ENCODE assay signal across 8 cellular contexts in the genomic region with DNA sequence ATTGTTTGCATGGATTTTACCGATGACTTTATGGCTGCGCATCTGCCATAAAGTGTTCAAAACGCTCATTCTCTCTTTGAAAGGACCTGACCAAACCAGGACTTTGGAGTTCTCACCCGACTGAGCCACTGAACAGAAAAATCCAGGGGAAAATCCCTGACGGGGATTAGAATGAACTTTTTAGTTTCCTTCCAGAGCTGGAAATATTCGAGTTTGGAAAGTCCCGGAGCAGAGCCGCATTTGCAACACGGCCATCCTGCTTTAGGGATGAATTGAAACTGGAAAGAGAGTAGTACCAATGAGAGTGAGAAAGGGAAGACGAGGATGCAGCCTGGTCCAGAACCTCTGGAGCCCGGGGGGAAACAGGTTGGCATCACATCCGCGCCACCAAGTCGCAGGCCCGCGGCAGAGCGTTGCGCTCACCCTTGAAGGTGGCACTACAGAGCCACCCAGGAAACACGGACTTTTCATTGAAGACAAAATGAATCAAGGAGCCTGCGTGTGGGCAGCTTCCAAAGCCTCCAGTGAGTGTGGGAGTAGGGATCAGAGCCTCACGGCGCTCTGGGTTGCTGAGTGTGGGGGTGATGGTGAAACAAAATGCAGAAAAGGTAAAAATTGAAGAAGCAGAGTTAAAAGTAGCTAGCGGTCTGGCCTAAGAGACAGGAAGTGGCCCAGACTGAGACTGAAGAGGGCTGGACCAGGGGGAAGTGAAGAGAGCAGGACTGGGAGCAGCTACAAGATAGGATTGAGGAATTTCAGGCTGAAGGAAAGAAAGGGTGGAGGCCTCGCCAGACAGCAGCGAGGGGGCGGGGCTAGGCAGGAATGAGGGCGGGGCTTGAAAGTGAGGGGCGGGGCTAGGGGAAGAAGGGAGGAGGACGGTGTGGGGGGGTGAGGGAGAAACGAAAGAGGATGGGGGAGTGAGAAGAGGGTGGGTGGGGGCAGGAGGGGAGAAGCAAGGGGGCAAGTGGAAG. TPM values are rescaled to one million over a fixed set of nuclear protein-coding genes. Genes with fewer than 3 reads are reported as not detected.
DNase-seq lines count a peak whose midpoint lies in the region; ATAC-seq and TF ChIP-seq lines count a peak whose summit lies in the region.

No MANE protein-coding gene starts in this region.

- DNase-seq in GM12864 (ENCODE audit: low read depth) (no peak), RKO (ENCODE audit: low spot score) (peak; percentile 85), foreskin keratinocyte (peak in 1 of 2 donors; percentile 70), NCI-H69 (lab: John Stamatoyannopoulos, UW) (no peak)
- DNase-seq in activated naive CD4-positive, alpha-beta T cell treated with Interleukin-2 at 50 U/mL for 16 hours, result peak; percentile 60

- peaks cover 28% of the 10 kb centered on the region for H3K4me1 ChIP-seq in foreskin keratinocyte
- H3K4me1 ChIP-seq in neutrophil (ENCODE audit: control insufficient read depth in 1 of 2, insufficient read depth in 1 of 2, low read depth in 1 of 2, low read length in 1 of 2), result peaks cover 24 to 33% of the 10 kb centered on the region in 2 experiments
- H3K4me1 ChIP-seq in subcutaneous abdominal adipose tissue (ENCODE audit: control insufficient read depth in 5 of 5, insufficient read depth in 5 of 5, low read length in 5 of 5), result peaks cover 0 to 51% (median 49%) of the 10 kb centered on the region in 5 donors

- H3K36me3 ChIP-seq in neutrophil, result no peaks in the 10 kb centered on the region
- no peaks in the 10 kb centered on the region for H3K36me3 ChIP-seq in subcutaneous abdominal adipose tissue (ENCODE audit: control insufficient read depth in 5 of 5, insufficient read depth in 5 of 5, low read length in 5 of 5)

- ATAC-seq in foreskin keratinocyte (peak; percentile 43), HG03139 (IDR thresholded peaks at IDR 0.05; ENCODE audit: unreplicated experiment) (no peak)

- H3K27ac ChIP-seq in foreskin keratinocyte (peak overlapping the region; percentile 89), neutrophil (peak overlapping the region; percentile 95), subcutaneous abdominal adipose tissue (ENCODE audit: low read depth, low read length) (peak overlapping the region; percentile 93)

- no peaks in the 10 kb centered on the region for H3K9me3 ChIP-seq in neutrophil
- no peaks in the 10 kb centered on the region for H3K9me3 ChIP-seq in subcutaneous abdominal adipose tissue (ENCODE audit: control insufficient read depth in 5 of 5, low read length in 5 of 5)

- peak overlapping the region in 4 of 5 donors; percentile 52 to 86 (median 67) for H3K9ac ChIP-seq in subcutaneous abdominal adipose tissue (ENCODE audit: low read length in 5 of 5)

- H3K4me3 ChIP-seq in GM12864 (ENCODE audit: low read depth, low read length), result peak overlapping the region; percentile 30; the same call in 1 of the 2 replicates
- no peak overlapping the region for H3K4me3 ChIP-seq in neutrophil (ENCODE audit: low read depth in 1 of 2, low read length in 1 of 2)
- H3K4me3 ChIP-seq in subcutaneous abdominal adipose tissue (ENCODE audit: low read depth in 1 of 5, low read length in 5 of 5), result peak overlapping the region; percentile 58 to 91 (median 72)

- TF ChIP-seq CTCF in GM12864 (IDR thresholded peaks at IDR 0.05; ENCODE audit: low read depth, low read length, missing control alignments) (no peak), foreskin keratinocyte (conservative IDR thresholded peaks at IDR 0.05) (peak; percentile 9), neutrophil (IDR thresholded peaks at IDR 0.05) (no peak)

- H3K27me3 ChIP-seq in foreskin keratinocyte (no peaks in the 10 kb centered on the region), neutrophil (peaks cover 2% of the 10 kb centered on the region), subcutaneous abdominal adipose tissue (ENCODE audit: control insufficient read depth in 5 of 5, insufficient read depth in 4 of 5, low read length in 5 of 5) (no peaks in the 10 kb centered on the region)

RNA-seq across cellular contexts. Expression of gene SMURF1, which starts 1.9 kb away (rescaled TPM):
- total RNA-seq in foreskin keratinocyte, result 23.8 and 32.1 TPM in 2 replicates
- 7.8 and 9.3 TPM in 2 replicates for polyA plus RNA-seq in foreskin keratinocyte

Comparison
In these comparisons a context has a peak if more than half of its experiments do, and no peak if none do; other contexts are left out.
1. DNase-seq: peak in RKO (single experiment) and activated naive CD4-positive, alpha-beta T cell treated with Interleukin-2 at 50 U/mL for 16 hours (single experiment); none in GM12864 (single experiment) and NCI-H69 (single experiment).
2. H3K4me3 ChIP-seq: peak in GM12864 (single experiment) and subcutaneous abdominal adipose tissue (5 of 5); none in neutrophil (0 of 2).
3. Peak in every context shown above with its lines, with median percentiles within 50 percentile points of each other: H3K27ac ChIP-seq.